In the genomic region with DNA sequence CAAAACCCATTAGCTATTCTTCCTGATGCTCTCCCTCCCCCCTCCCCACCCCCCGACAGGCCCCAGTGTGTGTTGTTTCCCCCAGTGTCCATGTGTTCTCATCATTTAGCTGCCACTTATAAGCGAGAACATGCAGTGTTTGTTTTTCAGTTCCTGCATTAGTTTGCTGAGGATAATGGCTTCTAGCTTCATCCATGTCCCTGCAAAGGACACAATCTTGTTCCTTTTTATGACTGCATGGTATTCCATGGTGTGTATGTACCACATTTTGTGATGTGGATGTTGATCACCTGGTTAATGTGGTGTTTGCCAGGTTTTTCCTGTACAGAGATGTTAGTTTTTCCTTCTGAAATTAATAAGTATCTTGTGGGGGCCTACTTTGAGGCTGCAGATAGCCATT, we compare ENCODE assay signal across 29 cellular contexts. TPM values are rescaled to one million over a fixed set of nuclear protein-coding genes. Genes with fewer than 3 reads are reported as not detected.
"Had no signal": no experiment of that assay in that cellular context is flagged by ENCODE, and none has a peak within 500 bp of the region (broad histone marks: within the 10 kb centered on the region; RNA-seq: fewer than 3 reads in every experiment).

No MANE protein-coding gene starts in this region.

- DNase-seq: MG63, MM.1S, NCI-H1048, NCI-H1092, NCI-H1092 treated with DMSO at 0.1 percent for 48 hours, NCI-H1105, NCI-H1105 treated with DMSO at 0.1 percent for 48 hours, NCI-H1417 treated with DMSO at 0.1 percent for 48 hours, NCI-H1436, NCI-H1436 treated with DMSO at 0.1 percent for 48 hours, NCI-H1694, NCI-H1694 treated with DMSO at 0.1 percent for 48 hours, NCI-H187, NCI-H187 treated with DMSO at 0.1 percent for 48 hours, NCI-H1930, NCI-H2029, NCI-H2029 treated with DMSO at 0.1 percent for 48 hours, NCI-H2081, NCI-H2081 treated with DMSO at 0.1 percent for 48 hours, NCI-H2107, NCI-H2171, NCI-H2171 treated with DMSO at 0.1 percent for 48 hours, NCI-H2227 treated with DMSO at 0.1 percent for 48 hours, NCI-H226, NCI-H446, NCI-H446 treated with DMSO at 0.1 percent for 48 hours, NCI-H510A, NCI-H510A treated with DMSO at 0.1 percent for 48 hours had no signal

- H3K4me3 ChIP-seq: MG63 had no signal

- H3K36me3 ChIP-seq: MG63 had no signal

- H3K9me3 ChIP-seq: MG63 had no signal

RNA-seq across cellular contexts. Expression of gene TDRD12, which starts 31.5 kb away (rescaled TPM):
- total RNA-seq: NCI-H460 had no signal
